8 cellular contexts compared by ENCODE assay signal in genomic region chr13:110617326-110618072, GRCh38. TPM values are rescaled to one million over a fixed set of nuclear protein-coding genes. Genes with fewer than 3 reads are reported as not detected.
DNase-seq lines count a peak whose midpoint lies in the region; ATAC-seq, FAIRE-seq and TF ChIP-seq lines count a peak whose summit lies in the region.

No MANE protein-coding gene starts in this region.

- TF ChIP-seq CTCF in astrocyte (IDR thresholded peaks at IDR 0.05; ENCODE audit: insufficient read depth, low read depth, low read length) = no peak
- TF ChIP-seq CTCF in keratinocyte (optimal IDR thresholded peaks at IDR 0.05 in 1 of 3, IDR thresholded peaks at IDR 0.05 in 1 of 3, conservative IDR thresholded peaks at IDR 0.05 in 1 of 3; ENCODE audit: extremely low read depth in 1 of 3, insufficient read depth in 2 of 3, low read length in 3 of 3) = no peak
- TF ChIP-seq CTCF in spleen (IDR thresholded peaks at IDR 0.05 in 8 of 11, conservative IDR thresholded peaks at IDR 0.05 in 3 of 11) = no peak

- intact Hi-C loops in spleen (cut with DNase I; ENCODE audit: low total_unique reads) = no loop called here

- dilution Hi-C loops in keratinocyte (cut with MboI; ENCODE audit: extremely low pct_ligation_motif_present, low sequenced_read_pairs) = no loop called here

- H3K27me3 ChIP-seq in astrocyte (ENCODE audit: insufficient read depth, low read length) (no peaks in the 10 kb centered on the region), keratinocyte (ENCODE audit: control insufficient read depth, extremely low read depth, insufficient read depth, low read length) (no peaks in the 10 kb centered on the region), spleen (replicated peaks in 1 of 7) (no peaks in the 10 kb centered on the region)

- H3K4me1 Mint-ChIP-seq in T-helper 2 cell treated with Interferon-gamma antibody and Interleukin-4, amounts not matched to agents 5 μg/mL and 100 μg/mL, for 36 hours (ENCODE audit: low read depth) = peaks cover 21% of the 10 kb centered on the region
- peaks cover 14% of the 10 kb centered on the region for H3K4me1 Mint-ChIP-seq in astrocyte (ENCODE audit: low read depth, unreplicated experiment)

- H4K20me1 ChIP-seq in astrocyte (ENCODE audit: insufficient read depth, low read length) = peaks cover 64% of the 10 kb centered on the region
- H4K20me1 ChIP-seq in keratinocyte (ENCODE audit: control insufficient read depth, extremely low read depth, insufficient read depth, low read length) = peaks cover 4% of the 10 kb centered on the region

- H3K27ac Mint-ChIP-seq in T-helper 2 cell treated with Interferon-gamma antibody and Interleukin-4, amounts not matched to agents 5 μg/mL and 100 μg/mL, for 36 hours = no peak overlapping the region
- no peak overlapping the region for H3K27ac Mint-ChIP-seq in astrocyte (ENCODE audit: unreplicated experiment)

- no peak for ATAC-seq in HG02884 (IDR thresholded peaks at IDR 0.05; ENCODE audit: unreplicated experiment)
- ATAC-seq in HG03520 (IDR thresholded peaks at IDR 0.05; ENCODE audit: unreplicated experiment) = no peak

- H3K9me3 Mint-ChIP-seq in T-helper 2 cell treated with Interferon-gamma antibody and Interleukin-4, amounts not matched to agents 5 μg/mL and 100 μg/mL, for 36 hours = peaks cover 3% of the 10 kb centered on the region
- H3K9me3 Mint-ChIP-seq in astrocyte (ENCODE audit: unreplicated experiment) = peaks cover 7% of the 10 kb centered on the region

- peaks cover 9% of the 10 kb centered on the region for H3K36me3 Mint-ChIP-seq in T-helper 2 cell treated with Interferon-gamma antibody and Interleukin-4, amounts not matched to agents 5 μg/mL and 100 μg/mL, for 36 hours (ENCODE audit: low read depth)
- peaks cover 3% of the 10 kb centered on the region for H3K36me3 Mint-ChIP-seq in astrocyte (ENCODE audit: low read depth, unreplicated experiment)

- no peaks in the 10 kb centered on the region for H3K9me1 ChIP-seq in keratinocyte (ENCODE audit: control insufficient read depth, extremely low read depth, insufficient read depth, low read length)

- H3K36me3 ChIP-seq in astrocyte (ENCODE audit: insufficient read depth, low read length) (no peaks in the 10 kb centered on the region), keratinocyte (ENCODE audit: control insufficient read depth in 2 of 2, extremely low read depth in 1 of 2, insufficient read depth in 2 of 2, low read length in 2 of 2) (peaks cover 4% of the 10 kb centered on the region in 2 experiments), spleen (peaks cover 0 to 10% (median under 1%) of the 10 kb centered on the region in 6 donors)

- H3K4me1 ChIP-seq in astrocyte (ENCODE audit: insufficient read depth, low read length) (peaks cover 25% of the 10 kb centered on the region), keratinocyte (ENCODE audit: control insufficient read depth, extremely low read depth, insufficient read depth, low read length) (peaks cover 21% of the 10 kb centered on the region), spleen (peaks cover 19 to 67% (median 39%) of the 10 kb centered on the region in 6 donors)

- no peak for TF ChIP-seq POLR2A in spleen (IDR thresholded peaks at IDR 0.05)

- H3K9me3 ChIP-seq in astrocyte (ENCODE audit: insufficient read depth, low read depth, low read length) = no peaks in the 10 kb centered on the region
- H3K9me3 ChIP-seq in keratinocyte (ENCODE audit: control insufficient read depth, low read depth, low read length) = no peaks in the 10 kb centered on the region
- H3K9me3 ChIP-seq in spleen = peaks cover 0 to 8% (median 0%) of the 10 kb centered on the region in 8 donors

- no peak for FAIRE-seq in astrocyte (lab: Jason Lieb, UNC)
- FAIRE-seq in keratinocyte (lab: Jason Lieb, UNC) = no peak

- H3K27ac ChIP-seq in astrocyte (ENCODE audit: low read depth, low read length) = peak overlapping the region; percentile 83
- H3K27ac ChIP-seq in keratinocyte (ENCODE audit: control insufficient read depth, insufficient read depth, low read length) = peak overlapping the region; percentile 76
- peak overlapping the region in 7 of 8 donors; percentile 48 to 95 (median 92) for H3K27ac ChIP-seq in spleen

- DNase-seq in T-helper 2 cell treated with Interferon-gamma antibody and Interleukin-4, amounts not matched to agents 5 μg/mL and 100 μg/mL, for 36 hours (ENCODE audit: low spot score) = no peak
- no peak for DNase-seq in T-helper 2 cell
- DNase-seq in astrocyte (ENCODE audit: low read depth) = peak; percentile 77
- DNase-seq in keratinocyte (ENCODE audit: low read depth, low spot score) = no peak
- DNase-seq in spleen = no peak
- DNase-seq in activated naive CD4-positive, alpha-beta T cell treated with Interleukin-2 at 50 U/mL for 16 hours = no peak

- H3K4me3 ChIP-seq in astrocyte (ENCODE audit: insufficient read depth, low read depth, low read length) = no peak overlapping the region
- no peak overlapping the region for H3K4me3 ChIP-seq in keratinocyte (ENCODE audit: control insufficient read depth in 2 of 3, extremely low read depth in 1 of 3, insufficient read depth in 2 of 3, low read depth in 1 of 3, low read length in 3 of 3)
- H3K4me3 ChIP-seq in spleen = peak overlapping the region in 2 of 8 donors; percentile 84 to 90

- no peaks in the 10 kb centered on the region for H3K27me3 Mint-ChIP-seq in T-helper 2 cell treated with Interferon-gamma antibody and Interleukin-4, amounts not matched to agents 5 μg/mL and 100 μg/mL, for 36 hours (ENCODE audit: low read depth)
- peaks cover 2% of the 10 kb centered on the region for H3K27me3 Mint-ChIP-seq in astrocyte (ENCODE audit: low read depth, unreplicated experiment)

- H3K9ac ChIP-seq in astrocyte (ENCODE audit: low read length) (peak overlapping the region; percentile 94), keratinocyte (ENCODE audit: control insufficient read depth, extremely low read depth, insufficient read depth, low read length) (no peak overlapping the region)

- H2AFZ ChIP-seq in astrocyte (ENCODE audit: low read depth, low read length) = no peak overlapping the region
- no peak overlapping the region for H2AFZ ChIP-seq in keratinocyte (ENCODE audit: control insufficient read depth, low read length)

- H3K79me2 ChIP-seq in astrocyte (ENCODE audit: insufficient read depth, low read length) (peaks cover 75% of the 10 kb centered on the region), keratinocyte (ENCODE audit: control insufficient read depth, insufficient read depth, low read length) (peaks cover 67% of the 10 kb centered on the region)

- WGBS in spleen, 5 donors = 74 to 88% (median 78%) methylated on average over 8 of the region's 8 CpGs

- H3K4me3 Mint-ChIP-seq in T-helper 2 cell treated with Interferon-gamma antibody and Interleukin-4, amounts not matched to agents 5 μg/mL and 100 μg/mL, for 36 hours = peak overlapping the region; percentile 96
- H3K4me3 Mint-ChIP-seq in astrocyte (ENCODE audit: unreplicated experiment) = peak overlapping the region; percentile 91

- peak overlapping the region; percentile 91 for H3K4me2 ChIP-seq in astrocyte (ENCODE audit: low read length)
- H3K4me2 ChIP-seq in keratinocyte (ENCODE audit: control insufficient read depth, extremely low read depth, insufficient read depth, low read depth, low read length) = peak overlapping the region; percentile 84

RNA-seq across cellular contexts. Expression of gene NAXD, which starts 2.2 kb away (rescaled TPM):
- total RNA-seq in astrocyte = 25.1 and 25.8 TPM in 2 replicates
- polyA plus RNA-seq in keratinocyte = 17.6 to 18.7 TPM (median 18.0 TPM) in 3 replicates
- 8.4 TPM for polyA plus RNA-seq in keratinocyte (2011; ENCODE audit: low read depth)
- 12.2 and 13.7 TPM in 2 replicates for polyA plus RNA-seq in keratinocyte (2011; cell fraction: cytosol; rRNA removed)
- 41.3 and 44.7 TPM in 2 replicates for polyA plus RNA-seq in keratinocyte (2011; cell fraction: nucleus; rRNA removed)
- 15.6 and 23.1 TPM in 2 replicates for polyA plus RNA-seq in keratinocyte (2012; ENCODE audit: low replicate concordance)
- 10.6 to 13.8 TPM (median 13.6 TPM) in 3 replicates for polyA minus RNA-seq in keratinocyte
- 8.6 TPM for polyA minus RNA-seq in keratinocyte (2011; cell fraction: cytosol; rRNA and poly(A)+ RNA removed)
- polyA minus RNA-seq in keratinocyte (2011; cell fraction: nucleus; rRNA and poly(A)+ RNA removed) = 8.1 and 11.6 TPM in 2 replicates
- 10 to 100 TPM; 27.1 to 35.5 (median 34.0) TPM for total RNA-seq in spleen
- polyA plus RNA-seq in spleen = 10 to 100 TPM; 25.1 to 40.9 (median 35.8) TPM

RNA-seq across cellular contexts. Expression of gene RAB20, which starts 56.0 kb away (rescaled TPM):
- total RNA-seq in astrocyte (2.1 and 2.6 TPM in 2 replicates), spleen (10 to 100 TPM; 46.9 to 96.4 (median 61.1) TPM)
- polyA plus RNA-seq in keratinocyte (3.7 to 4.3 TPM (median 4.1 TPM) in 3 replicates), spleen (10 to 100 TPM; 19.1 to 49.0 (median 39.6) TPM)
- polyA plus RNA-seq in keratinocyte (2011; ENCODE audit: low read depth) = 0.17 TPM
- 3.4 and 5.1 TPM in 2 replicates for polyA plus RNA-seq in keratinocyte (2011; cell fraction: cytosol; rRNA removed)
- 3.4 and 3.8 TPM in 2 replicates for polyA plus RNA-seq in keratinocyte (2011; cell fraction: nucleus; rRNA removed)
- polyA plus RNA-seq in keratinocyte (2012; ENCODE audit: low replicate concordance) = 1.1 and 4.8 TPM in 2 replicates
- 1.1 to 2.1 TPM (median 1.2 TPM) in 3 replicates for polyA minus RNA-seq in keratinocyte
- polyA minus RNA-seq in keratinocyte (2011; cell fraction: cytosol; rRNA and poly(A)+ RNA removed) = 3.8 TPM
- 1.2 and 1.4 TPM in 2 replicates for polyA minus RNA-seq in keratinocyte (2011; cell fraction: nucleus; rRNA and poly(A)+ RNA removed)

Comparison
In these comparisons a context has a peak if more than half of its experiments do, and no peak if none do; other contexts are left out.
1. RNA of gene RAB20, which starts 56.0 kb away (total RNA-seq): 46.9 to 96.4 TPM in spleen; 2.1 to 2.6 TPM in astrocyte; every median in the first group is over 10 times any median in the second.
2. Peak in every context shown above with its lines, with median percentiles within 50 percentile points of each other: H3K27ac ChIP-seq.